Comparison of ENCODE assay signal across 12 cellular contexts in genomic region chr11:127002669-127003259, GRCh38. TPM values are rescaled to one million over a fixed set of nuclear protein-coding genes. Genes with fewer than 3 reads are reported as not detected.
DNase-seq lines count a peak whose midpoint lies in the region; ATAC-seq, FAIRE-seq and TF ChIP-seq lines count a peak whose summit lies in the region.
"Had no signal": no experiment of that assay in that cellular context is flagged by ENCODE, and none has a peak within 500 bp of the region (broad histone marks: within the 10 kb centered on the region; RNA-seq: fewer than 3 reads in every experiment).

No MANE protein-coding gene starts in this region.

- H3K9ac ChIP-seq in mammary epithelial cell (ENCODE audit: insufficient read depth, low read length) (no peak overlapping the region), keratinocyte (ENCODE audit: control insufficient read depth, extremely low read depth, insufficient read depth, low read length) (no peak overlapping the region)

- no peaks in the 10 kb centered on the region for H3K9me1 ChIP-seq in keratinocyte (ENCODE audit: control insufficient read depth, extremely low read depth, insufficient read depth, low read length)

- H3K27me3 ChIP-seq in AG04450 (ENCODE audit: control insufficient read depth, insufficient read depth, low read length) (no peaks in the 10 kb centered on the region), mammary epithelial cell (ENCODE audit: insufficient read depth, low read length) (peaks cover 5% of the 10 kb centered on the region), keratinocyte (ENCODE audit: control insufficient read depth, extremely low read depth, insufficient read depth, low read length) (peaks cover 57% of the 10 kb centered on the region), gastroesophageal sphincter (peaks cover 98% of the 10 kb centered on the region)

- in situ Hi-C loops in mammary epithelial cell (cut with MboI; ENCODE audit: low sequenced_read_pairs in 2 of 2), result no loop called here

- intact Hi-C loops in mammary epithelial cell (cut with micrococcal nuclease), result no loop called here

- no peak for TF ChIP-seq POLR2A in gastroesophageal sphincter (IDR thresholded peaks at IDR 0.05)

- DNase-seq in AG04450 (ENCODE audit: low read depth, low spot score) (no peak), HFF-Myc (ENCODE audit: extremely low read depth, low read depth) (no peak), mammary epithelial cell (no peak), keratinocyte (ENCODE audit: low read depth, low spot score) (no peak), NCI-H1417 treated with DMSO at 0.1 percent for 48 hours (lab: John Stamatoyannopoulos, UW) (no peak)
- no peak for DNase-seq in activated effector memory CD4-positive, alpha-beta T cell treated with anti-CD3 and anti-CD28 coated beads, Interleukin-2, amount 50 U/mL, for 16 hours
- DNase-seq: activated B cell treated with CpG ODN at 0.5 μM for 24 hours; Caco-2; stimulated activated naive CD8-positive, alpha-beta T cell treated with anti-CD3 and anti-CD28 coated beads, Interleukin-15, amount 100 ng/mL, for 72 hours had no signal

- no peak for FAIRE-seq in keratinocyte (lab: Jason Lieb, UNC)

- dilution Hi-C loops in mammary epithelial cell (cut with HindIII; ENCODE audit: low sequenced_read_pairs), result no loop called here
- dilution Hi-C loops in keratinocyte (cut with MboI; ENCODE audit: extremely low pct_ligation_motif_present, low sequenced_read_pairs), result no loop called here

- CTCF ChIA-PET in AG04450 (lab: Charles Lee) (interaction anchor here (1.1 to 1.7 kb wide), 8 partner anchors 11 to 522 kb away, joined by 3 to 8 read pairs (median 3); no protein-coding TSS in a partner anchor), mammary epithelial cell (lab: Charles Lee; ENCODE audit: low non-redundant PET) (no interaction called here)

- H3K4me2 ChIP-seq in mammary epithelial cell (ENCODE audit: insufficient read depth, low read depth, low read length), result peak overlapping the region; percentile 89
- H3K4me2 ChIP-seq in keratinocyte (ENCODE audit: control insufficient read depth, extremely low read depth, insufficient read depth, low read depth, low read length), result peak overlapping the region; percentile 72

- no peaks in the 10 kb centered on the region for H4K20me1 ChIP-seq in mammary epithelial cell (ENCODE audit: insufficient read depth, low read length)
- H4K20me1 ChIP-seq in keratinocyte (ENCODE audit: control insufficient read depth, extremely low read depth, insufficient read depth, low read length), result no peaks in the 10 kb centered on the region

- TF ChIP-seq EP300 in gastroesophageal sphincter (IDR thresholded peaks at IDR 0.05), result no peak

- H3K4me1 ChIP-seq in mammary epithelial cell (ENCODE audit: insufficient read depth, low read length), result peaks cover 18% of the 10 kb centered on the region
- H3K4me1 ChIP-seq in keratinocyte (ENCODE audit: control insufficient read depth, extremely low read depth, insufficient read depth, low read length), result peaks cover 9% of the 10 kb centered on the region
- peaks cover 0 to 29% (median 7%) of the 10 kb centered on the region in 3 donors for H3K4me1 ChIP-seq in gastroesophageal sphincter
- H3K4me1 ChIP-seq: Caco-2, Peyer's patch had no signal

- H3K9me3 ChIP-seq in AG04450 (ENCODE audit: control insufficient read depth, insufficient read depth, low read length) (no peaks in the 10 kb centered on the region; the same call in 1 of the 2 replicates), mammary epithelial cell (replicated peaks; ENCODE audit: insufficient read depth, low read length) (no peaks in the 10 kb centered on the region), keratinocyte (ENCODE audit: control insufficient read depth, low read depth, low read length) (no peaks in the 10 kb centered on the region), gastroesophageal sphincter (no peaks in the 10 kb centered on the region)
- H3K9me3 ChIP-seq: Caco-2, Peyer's patch had no signal

- 56% methylated on average over 5 of the region's 16 CpGs for WGBS in mammary epithelial cell (ENCODE audit: low coverage, missing lambda C conversion rate)
- 28 to 34% methylated on average over 6 to 7 of the region's 16 CpGs for WGBS in gastroesophageal sphincter (ENCODE audit: low coverage in 1 of 2), 2 donors

- peak overlapping the region; percentile 57 for H3K4me3 ChIP-seq in AG04450 (ENCODE audit: low read depth, low read length)
- peak overlapping the region; percentile 34 for H3K4me3 ChIP-seq in HFF-Myc (replicated peaks; ENCODE audit: low read depth, low read length)
- H3K4me3 ChIP-seq in mammary epithelial cell (replicated peaks in 1 of 3; ENCODE audit: insufficient read depth in 1 of 3, low read depth in 2 of 3, low read length in 3 of 3), result peak overlapping the region in 2 of 3 experiments; percentile 24 to 31
- peak overlapping the region in 2 of 3 experiments; percentile 9 to 39 for H3K4me3 ChIP-seq in keratinocyte (ENCODE audit: control insufficient read depth in 2 of 3, extremely low read depth in 1 of 3, insufficient read depth in 2 of 3, low read depth in 1 of 3, low read length in 3 of 3)
- H3K4me3 ChIP-seq in gastroesophageal sphincter, result peak overlapping the region in 1 of 2 donors; percentile 39

- no TSS peak for BruUV-seq in mammary epithelial cell (replicated peaks; lab: Mats Ljungman, UMichigan)

- H3K36me3 ChIP-seq in mammary epithelial cell (ENCODE audit: insufficient read depth, low read length) (no peaks in the 10 kb centered on the region), keratinocyte (ENCODE audit: control insufficient read depth in 2 of 2, extremely low read depth in 1 of 2, insufficient read depth in 2 of 2, low read length in 2 of 2) (no peaks in the 10 kb centered on the region), gastroesophageal sphincter (no peaks in the 10 kb centered on the region)
- H3K36me3 ChIP-seq: Peyer's patch had no signal

- TF ChIP-seq CTCF in AG04450 (IDR thresholded peaks at IDR 0.05; ENCODE audit: low read depth, low read length), result no peak
- no peak for TF ChIP-seq CTCF in HFF-Myc (IDR thresholded peaks at IDR 0.05; ENCODE audit: low read depth, low read length, missing control alignments)
- no peak for TF ChIP-seq CTCF in mammary epithelial cell (conservative IDR thresholded peaks at IDR 0.05 in 1 of 2, IDR thresholded peaks at IDR 0.05 in 1 of 2; ENCODE audit: extremely low read depth in 1 of 2, insufficient read depth in 1 of 2, low read depth in 1 of 2, low read length in 2 of 2)
- no peak for TF ChIP-seq CTCF in keratinocyte (optimal IDR thresholded peaks at IDR 0.05 in 1 of 3, IDR thresholded peaks at IDR 0.05 in 1 of 3, conservative IDR thresholded peaks at IDR 0.05 in 1 of 3; ENCODE audit: extremely low read depth in 1 of 3, insufficient read depth in 2 of 3, low read length in 3 of 3)
- no peak for TF ChIP-seq CTCF in gastroesophageal sphincter (IDR thresholded peaks at IDR 0.05)

- H3K27ac ChIP-seq in AG04450 (ENCODE audit: low read depth, low read length) (no peak overlapping the region), mammary epithelial cell (ENCODE audit: insufficient read depth, low read depth, low read length) (no peak overlapping the region), keratinocyte (ENCODE audit: control insufficient read depth, insufficient read depth, low read length) (no peak overlapping the region), gastroesophageal sphincter (no peak overlapping the region)
- H3K27ac ChIP-seq: Peyer's patch had no signal

- POLR2A ChIA-PET in AG04450 (lab: Yijun Ruan, JAX), result no interaction called here

- H2AFZ ChIP-seq in mammary epithelial cell (ENCODE audit: low read depth, low read length) (peak overlapping the region; percentile 81), keratinocyte (ENCODE audit: control insufficient read depth, low read length) (peak overlapping the region; percentile 51)

- no peak for ATAC-seq in gastroesophageal sphincter
- ATAC-seq in activated CD4-positive, CD25-positive, alpha-beta regulatory T cell treated with anti-CD3 and anti-CD28 coated beads, Interleukin-2, amount 50 U/mL, for 24 hours, result no peak

- H3K79me2 ChIP-seq in mammary epithelial cell (ENCODE audit: insufficient read depth, low read length), result no peaks in the 10 kb centered on the region
- H3K79me2 ChIP-seq in keratinocyte (ENCODE audit: control insufficient read depth, insufficient read depth, low read length), result no peaks in the 10 kb centered on the region

RNA-seq across cellular contexts. Expression of gene KIRREL3, which starts 2.2 kb away (rescaled TPM):
- polyA plus RNA-seq in AG04450 (2011; rRNA removed), result 2.3 and 2.8 TPM in 2 replicates
- polyA minus RNA-seq in AG04450 (2011; rRNA and poly(A)+ RNA removed), result 4.0 and 6.3 TPM in 2 replicates
- total RNA-seq in mammary epithelial cell, result under 1 TPM in 1 of 2 donors, not detected in 1; under 0.01 TPM
- 0.31 TPM for polyA plus RNA-seq in mammary epithelial cell
- 1.4 TPM for polyA minus RNA-seq in mammary epithelial cell
- 0.03 to 0.04 TPM in 2 of 3 replicates, not detected in the other for polyA plus RNA-seq in keratinocyte
- not detected for polyA plus RNA-seq in keratinocyte (2011; ENCODE audit: low read depth)
- polyA plus RNA-seq in keratinocyte (2011; cell fraction: cytosol; rRNA removed), result 0.02 TPM in 1 of 2 replicates, not detected in the other
- not detected in 2 replicates for polyA plus RNA-seq in keratinocyte (2011; cell fraction: nucleus; rRNA removed)
- polyA plus RNA-seq in keratinocyte (2012; ENCODE audit: low replicate concordance), result 0.34 and 0.45 TPM in 2 replicates
- not detected in 3 replicates for polyA minus RNA-seq in keratinocyte
- not detected for polyA minus RNA-seq in keratinocyte (2011; cell fraction: cytosol; rRNA and poly(A)+ RNA removed)
- polyA minus RNA-seq in keratinocyte (2011; cell fraction: nucleus; rRNA and poly(A)+ RNA removed), result not detected in 2 replicates
- 1 to 10 TPM in 3 of 4 donors, under 1 TPM in 1; 0.54 to 3.9 (median 1.4) TPM for total RNA-seq in gastroesophageal sphincter
- total RNA-seq: activated B cell treated with CpG ODN at 0.5 μM for 24 hours, Caco-2 had no signal
